3 cellular contexts compared by ENCODE assay signal in genomic region chr2:86577817-86578456, GRCh38.
TF ChIP-seq lines count a peak whose summit lies in the region.

No MANE protein-coding gene starts in this region.

TF ChIP-seq in SK-N-SH treated with all-trans-retinoic acid at 6 μM for 48 hours, 23 proteins besides CTCF, POLR2A, EP300 and RAD21 (continued from another document):
- TF ChIP-seq TSHZ2 (CRISPR knock-in tag; IDR thresholded peaks at IDR 0.05) (no peak), ZNF8 (CRISPR knock-in tag; IDR thresholded peaks at IDR 0.05) (peak; percentile 92), ZNF70 (CRISPR knock-in tag; IDR thresholded peaks at IDR 0.05) (no peak), PATZ1 (CRISPR knock-in tag; IDR thresholded peaks at IDR 0.05; ENCODE audit: borderline replicate concordance) (no peak)

TF ChIP-seq in SK-N-SH, 30 proteins besides CTCF, POLR2A, EP300 and RAD21 (continued from another document):
- TF ChIP-seq ZBTB33 (IDR thresholded peaks at IDR 0.05; ENCODE audit: borderline replicate concordance, low read depth) (no peak), SMC3 (IDR thresholded peaks at IDR 0.05; ENCODE audit: low read depth, low read length) (no peak), YY1 (IDR thresholded peaks at IDR 0.05; ENCODE audit: low read depth) (no peak), NRF1 (IDR thresholded peaks at IDR 0.05; ENCODE audit: low read depth, low read length) (no peak), TEAD4 (IDR thresholded peaks at IDR 0.05; ENCODE audit: borderline replicate concordance, insufficient read depth) (no peak), SIN3A (IDR thresholded peaks at IDR 0.05; ENCODE audit: borderline replicate concordance, low read depth, low read length) (no peak), PBX3 (IDR thresholded peaks at IDR 0.05) (no peak), TCF12 (IDR thresholded peaks at IDR 0.05) (no peak), RFX5 (IDR thresholded peaks at IDR 0.05; ENCODE audit: low read length) (no peak), REST (IDR thresholded peaks at IDR 0.05; ENCODE audit: low read depth, low read length) (no peak)
- TF ChIP-seq, protein P1, sequence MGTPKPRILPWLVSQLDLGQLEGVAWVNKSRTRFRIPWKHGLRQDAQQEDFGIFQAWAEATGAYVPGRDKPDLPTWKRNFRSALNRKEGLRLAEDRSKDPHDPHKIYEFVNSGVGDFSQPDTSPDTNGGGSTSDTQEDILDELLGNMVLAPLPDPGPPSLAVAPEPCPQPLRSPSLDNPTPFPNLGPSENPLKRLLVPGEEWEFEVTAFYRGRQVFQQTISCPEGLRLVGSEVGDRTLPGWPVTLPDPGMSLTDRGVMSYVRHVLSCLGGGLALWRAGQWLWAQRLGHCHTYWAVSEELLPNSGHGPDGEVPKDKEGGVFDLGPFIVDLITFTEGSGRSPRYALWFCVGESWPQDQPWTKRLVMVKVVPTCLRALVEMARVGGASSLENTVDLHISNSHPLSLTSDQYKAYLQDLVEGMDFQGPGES (IDR thresholded peaks at IDR 0.05; ENCODE audit: low read depth, low read length): no peak

TF ChIP-seq in K562, 482 proteins besides CTCF, POLR2A, EP300 and RAD21 (continued from another document):
- TF ChIP-seq SIRT6 (IDR thresholded peaks at IDR 0.05; ENCODE audit: low read depth, low read length) (no peak), ZNF146 (CRISPR knock-in tag; IDR thresholded peaks at IDR 0.05; ENCODE audit: unreplicated experiment) (peak; percentile 41)
